Comparison of ENCODE assay signal across 8 cellular contexts in the genomic region with DNA sequence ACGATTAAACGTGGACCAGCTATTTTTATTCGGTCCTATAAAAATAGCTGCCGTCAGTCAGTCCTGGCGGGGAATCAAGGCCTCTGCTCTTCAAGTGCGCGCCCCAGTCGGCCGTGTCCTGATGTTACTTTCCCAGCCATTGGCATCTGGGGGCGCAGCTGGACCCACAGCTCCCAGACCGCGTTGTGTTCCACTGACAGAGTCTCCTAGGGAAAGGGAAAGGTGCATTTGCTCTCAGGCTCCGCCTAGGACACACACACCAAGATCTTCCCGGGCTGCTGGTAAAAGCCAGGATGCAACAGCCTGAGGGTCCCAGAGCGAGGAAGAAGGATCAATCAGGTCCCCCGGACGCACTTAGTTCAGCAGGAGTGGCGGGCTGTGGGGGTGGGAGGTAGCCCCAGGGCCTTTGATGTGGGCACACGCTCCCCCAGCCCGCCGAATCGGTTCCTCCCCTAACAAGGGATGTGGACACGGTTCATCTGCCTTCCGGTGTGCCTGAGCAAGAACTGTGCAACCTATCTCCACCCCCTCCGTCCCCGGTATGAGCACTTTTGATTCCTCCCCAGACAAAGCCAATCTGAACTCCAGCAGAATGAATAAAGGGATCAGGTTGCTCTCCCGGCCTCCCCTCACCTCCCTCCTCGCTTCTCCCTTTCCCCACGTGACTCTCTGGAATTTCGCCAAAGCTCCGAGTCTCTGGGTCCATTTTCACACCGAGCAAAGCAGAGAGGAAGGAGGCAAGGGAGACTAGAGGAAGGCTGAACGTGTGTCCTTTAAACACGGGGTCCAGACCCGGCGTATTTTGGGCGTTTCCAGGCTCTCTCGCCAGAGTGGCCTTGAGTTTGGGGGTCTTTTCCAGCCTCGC. TPM values are rescaled to one million over a fixed set of nuclear protein-coding genes. Genes with fewer than 3 reads are reported as not detected.
DNase-seq lines count a peak whose midpoint lies in the region; ATAC-seq and TF ChIP-seq lines count a peak whose summit lies in the region.

No MANE protein-coding gene starts in this region.

- H3K4me3 ChIP-seq in HUES64 (ENCODE audit: low read length) (peak overlapping the region; percentile 88), Panc1 (ENCODE audit: low read depth in 2 of 2, low read length in 2 of 2) (peak overlapping the region; percentile 47 to 60), sigmoid colon (peak overlapping the region; percentile 42 to 63 (median 56))

- peaks cover 6% of the 10 kb centered on the region for H3K4me1 Mint-ChIP-seq in MCF 10A (ENCODE audit: insufficient read depth, unreplicated experiment)

- peak overlapping the region; percentile 78 for H3K4me3 Mint-ChIP-seq in MCF 10A (ENCODE audit: unreplicated experiment)

- no peaks in the 10 kb centered on the region for H3K27me3 Mint-ChIP-seq in MCF 10A (ENCODE audit: insufficient read depth, unreplicated experiment)

- POLR2A ChIA-PET in Panc1 (lab: Charles Lee) (no interaction called here), MCF 10A (lab: Yijun Ruan, JAX) (interaction anchor here (0.5 to 2.0 kb wide), 8 partner anchors 9 to 457 kb away, joined by 3 to 7 read pairs (median 4); a partner anchor contains a TSS)

- H3K4me1 ChIP-seq in HUES64 (ENCODE audit: insufficient read depth, low read length) (peaks cover 13% of the 10 kb centered on the region), Panc1 (ENCODE audit: control insufficient read depth, insufficient read depth, low read length) (peaks cover 3% of the 10 kb centered on the region; the same call in 1 of the 2 replicates), sigmoid colon (peaks cover 0 to 32% (median 17%) of the 10 kb centered on the region in 4 donors)

- ATAC-seq in GM21447 (IDR thresholded peaks at IDR 0.05; ENCODE audit: unreplicated experiment), result peak; percentile 72
- peak; percentile 61 for ATAC-seq in Panc1

- peak in 1 of 4 donors; percentile 92 for TF ChIP-seq EP300 in sigmoid colon (IDR thresholded peaks at IDR 0.05)

- TF ChIP-seq POLR2A in sigmoid colon (IDR thresholded peaks at IDR 0.05), result peak in 1 of 2 donors; percentile 20

- DNase-seq in DMS53 treated with DMSO at 0.1 percent for 48 hours (lab: John Stamatoyannopoulos, UW; ENCODE audit: unreplicated experiment), result peak; percentile 64
- DNase-seq in Panc1 (ENCODE audit: low read depth, low spot score), result no peak
- DNase-seq in MCF 10A (ENCODE audit: unreplicated experiment), result peak; percentile 98
- DNase-seq in iPS-NIHi11 (ENCODE audit: low spot score), result peak; percentile 85
- peak; percentile 90 for DNase-seq in sigmoid colon
- DNase-seq in mesenteric fat pad (ENCODE audit: low spot score), result no peak

- TF ChIP-seq CTCF in Panc1 (IDR thresholded peaks at IDR 0.05) (no peak), MCF 10A (IDR thresholded peaks at IDR 0.05; ENCODE audit: unreplicated experiment) (no peak), sigmoid colon (IDR thresholded peaks at IDR 0.05) (no peak)

- WGBS in HUES64, result 2% methylated on average over 39 of the region's 39 CpGs
- 2 to 4% methylated on average over 39 of the region's 39 CpGs for WGBS in sigmoid colon, 2 donors

- H3K9me3 Mint-ChIP-seq in MCF 10A (ENCODE audit: unreplicated experiment), result no peaks in the 10 kb centered on the region

- intact Hi-C loops in Panc1 (cut with micrococcal nuclease; ENCODE audit: unreplicated experiment), result loop anchor here (5.0 kb wide), 1 partner anchor 456 kb away; no protein-coding TSS in a partner anchor
- intact Hi-C loops in MCF 10A (cut with micrococcal nuclease), result loop anchor here (5.0 to 10.0 kb wide), 2 partner anchors 239 to 818 kb away; a partner anchor contains a TSS
- intact Hi-C loops in sigmoid colon (cut with DNase I), result loop anchor here (5.0 to 10.0 kb wide), 2 partner anchors 239 to 458 kb away; a partner anchor contains a TSS

- H3K36me3 ChIP-seq in HUES64 (ENCODE audit: insufficient read depth, low read length) (no peaks in the 10 kb centered on the region), Panc1 (ENCODE audit: control insufficient read depth, insufficient read depth, low read length) (peaks cover 3% of the 10 kb centered on the region; the same call in 1 of the 2 replicates), sigmoid colon (no peaks in the 10 kb centered on the region)

- peak overlapping the region; percentile 78 for H3K9ac ChIP-seq in HUES64 (ENCODE audit: low read depth, low read length)

- H3K27me3 ChIP-seq in HUES64 (ENCODE audit: insufficient read depth, low read length) (no peaks in the 10 kb centered on the region), Panc1 (ENCODE audit: control insufficient read depth, insufficient read depth, low read length) (peaks cover 19% of the 10 kb centered on the region), sigmoid colon (no peaks in the 10 kb centered on the region)

- no peaks in the 10 kb centered on the region for H3K9me3 ChIP-seq in HUES64 (ENCODE audit: insufficient read depth, low read depth, low read length)
- H3K9me3 ChIP-seq in Panc1 (ENCODE audit: control insufficient read depth, insufficient read depth, low read depth, low read length), result no peaks in the 10 kb centered on the region
- no peaks in the 10 kb centered on the region for H3K9me3 ChIP-seq in sigmoid colon

- H3K27ac Mint-ChIP-seq in MCF 10A (ENCODE audit: low read depth, unreplicated experiment), result no peak overlapping the region

- H3K27ac ChIP-seq in HUES64 (ENCODE audit: low read depth, low read length) (peak overlapping the region; percentile 87), Panc1 (ENCODE audit: low read length) (no peak overlapping the region), sigmoid colon (peak overlapping the region; percentile 75 to 89 (median 83))

- CTCF ChIA-PET in Panc1 (lab: Charles Lee) (no interaction called here), MCF 10A (lab: Yijun Ruan, JAX) (interaction anchor here (0.6 to 1.7 kb wide), 9 partner anchors 12 to 497 kb away, joined by 3 to 8 read pairs (median 3); no protein-coding TSS in a partner anchor)

- H3K36me3 Mint-ChIP-seq in MCF 10A (ENCODE audit: insufficient read depth, unreplicated experiment), result no peaks in the 10 kb centered on the region

- in situ Hi-C loops in Panc1 (cut with HindIII; ENCODE audit: low pct_unique_long_range_greater_than_20kb, low sequenced_read_pairs), result no loop called here

- no TSS peak for BruUV-seq in Panc1 (replicated peaks; lab: Mats Ljungman, UMichigan)
- BruUV-seq in MCF 10A (replicated peaks; lab: Mats Ljungman, UMichigan), result no TSS peak

RNA-seq across cellular contexts. Expression of a gene that starts 0.6 kb away (rescaled TPM):
- polyA plus RNA-seq in HUES64 (2013, experiment 1 of 2), result 17.5 TPM
- 18.6 TPM for polyA plus RNA-seq in HUES64 (2013, experiment 2 of 2)
- total RNA-seq in Panc1 (2021; ENCODE audit: unreplicated experiment) (0.23 TPM), MCF 10A (2022) (2.0 and 2.1 TPM in 2 replicates), sigmoid colon (10 to 100 TPM in 2 of 4 donors, 1 to 10 TPM in 2; 5.4 to 22.4 (median 12.9) TPM), mesenteric fat pad (4.3 TPM)
- polyA plus RNA-seq in Panc1 (2012; ENCODE audit: insufficient read length), result 0.05 TPM
- under 1 TPM in 2 of 3 donors, not detected in 1; under 0.01 to 0.58 TPM for polyA plus RNA-seq in sigmoid colon

Comparison
In these comparisons a context has a peak if more than half of its experiments do, and no peak if none do; other contexts are left out.
1. DNase-seq: peak in DMS53 treated with DMSO at 0.1 percent for 48 hours (single experiment), MCF 10A (single experiment), iPS-NIHi11 (single experiment) and sigmoid colon (single experiment); none in Panc1 (single experiment) and mesenteric fat pad (single experiment).
2. Peak in every context shown above with its lines, with median percentiles within 50 percentile points of each other: H3K4me3 ChIP-seq.